Comparison of ENCODE assay signal across 17 cellular contexts in the genomic region with DNA sequence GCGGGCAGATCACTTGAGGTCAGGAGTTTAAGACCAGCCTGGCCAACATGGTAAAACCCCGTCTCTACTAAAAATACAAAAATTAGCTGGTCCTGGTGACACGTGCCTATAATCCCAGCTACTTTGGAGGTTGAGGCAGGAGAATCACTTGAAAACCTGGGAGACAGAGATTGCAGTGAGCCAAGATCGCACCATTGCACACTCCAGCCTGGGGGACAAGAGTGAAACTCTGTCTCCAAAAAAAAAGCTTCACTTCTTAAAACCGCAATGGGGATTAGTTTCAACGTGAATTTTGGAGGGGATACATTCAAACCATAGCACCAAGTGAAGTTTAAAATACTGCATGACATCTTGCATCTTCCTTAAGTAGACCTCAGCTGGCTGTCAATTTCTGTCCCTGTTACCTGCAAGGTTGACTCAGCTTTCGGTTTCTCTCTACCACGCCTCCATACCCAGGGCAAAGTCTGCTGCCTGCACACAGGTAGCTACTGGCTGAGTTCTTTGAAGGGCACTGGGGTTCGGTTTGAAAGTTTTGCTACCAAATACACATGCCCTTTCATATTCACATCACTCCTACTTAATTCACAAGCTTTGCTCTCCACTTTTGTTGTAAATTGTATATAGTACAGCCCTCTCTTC.
A peak's percentile ranks its signal among the peaks of the same experiment; 100 is the strongest.
DNase-seq lines count a peak whose midpoint lies in the region; ATAC-seq, FAIRE-seq and TF ChIP-seq lines count a peak whose summit lies in the region.
"Had no signal": no experiment of that assay in that cellular context is flagged by ENCODE, and none has a peak within 500 bp of the region (broad histone marks: within the 10 kb centered on the region; RNA-seq: fewer than 3 reads in every experiment).

No MANE protein-coding gene starts in this region.

- H3K9me1 ChIP-seq in K562 (ENCODE audit: control insufficient read depth, insufficient read depth, low read length): no peaks in the 10 kb centered on the region

- no peak for TF ChIP-seq RAD21 in K562 (CRISPR knock-in tag; conservative IDR thresholded peaks at IDR 0.05 in 1 of 2, IDR thresholded peaks at IDR 0.05 in 1 of 2)

- CTCF ChIA-PET in K562 (lab: Yijun Ruan, JAX; ENCODE audit: low intra/inter-chr PET ratio): interaction anchor here (0.6 kb wide), 1 partner anchor 16 kb away, joined by 3 read pairs; no protein-coding TSS in a partner anchor

- TF ChIP-seq POLR2A in K562 (conservative IDR thresholded peaks at IDR 0.05): no peak

- peak overlapping the region in 1 of 2 experiments; percentile 19; a peak in 1 of 4 replicates for H3K9ac ChIP-seq in K562 (ENCODE audit: insufficient read depth in 1 of 2, low read depth in 2 of 2, low read length in 2 of 2)
- H3K9ac ChIP-seq: KMS-11 had no signal

- DNase-seq in stimulated activated CD4-positive, alpha-beta T cell treated with anti-CD3 and anti-CD28 coated beads, Interleukin-15, amount 100 ng/mL, for 24 hours: peak; percentile 10
- DNase-seq in stimulated activated CD4-positive, alpha-beta T cell treated with anti-CD3 and anti-CD28 coated beads, Interleukin-4, amount 100 ng/mL, for 24 hours: no peak
- DNase-seq in K562 (ENCODE audit: extremely low read depth in 1 of 4, low spot score in 3 of 4): no peak
- no peak for DNase-seq in left lung
- no peak for DNase-seq in KBM-7
- no peak for DNase-seq in natural killer cell treated with Interleukin-12 subunit alpha and Interleukin-12 subunit beta and Interleukin-15 and Interleukin-18, amount 100 ng/mL, for 72 hours (ENCODE audit: low spot score)
- no peak for DNase-seq in activated T-cell treated with anti-CD3 and anti-CD28 coated beads for 4 hours
- DNase-seq: activated CD4-positive, alpha-beta T cell treated with anti-CD3 and anti-CD28 coated beads, Interleukin-2, amount 50 U/mL, for 4 hours; immature natural killer cell; NCI-H1417 treated with DMSO at 0.1 percent for 48 hours; NCI-H345; Right ventricle myocardium superior; stimulated activated naive CD8-positive, alpha-beta T cell treated with anti-CD3 and anti-CD28 coated beads, Interleukin-15, Interleukin-2, amounts not matched to agents 100 U/mL and 50 U/mL, for 24 hours had no signal

- TF ChIP-seq CTCF in K562 (IDR thresholded peaks at IDR 0.05 in 2 of 3, conservative IDR thresholded peaks at IDR 0.05 in 1 of 3; ENCODE audit: insufficient read depth in 2 of 3, low read depth in 1 of 3, low read length in 3 of 3) (no peak), left lung (IDR thresholded peaks at IDR 0.05) (no peak)

- H3K27ac ChIP-seq in K562 (ENCODE audit: extremely low read depth, low read depth, low read length) (no peak overlapping the region), left lung (no peak overlapping the region)
- H3K27ac ChIP-seq: KMS-11, vagina had no signal

- H3K79me2 ChIP-seq in K562 (ENCODE audit: control insufficient read depth, insufficient read depth, low read length): peaks cover 39% of the 10 kb centered on the region

- no peaks in the 10 kb centered on the region for H3K9me3 Mint-ChIP-seq in natural killer cell treated with Interleukin-12 subunit alpha and Interleukin-12 subunit beta and Interleukin-15 and Interleukin-18, amount 100 ng/mL, for 72 hours
- H3K9me3 Mint-ChIP-seq: immature natural killer cell had no signal

- WGBS in K562 (ENCODE audit: insufficient coverage, low coverage, missing lambda C conversion rate): 78% methylated on average over 9 of the region's 9 CpGs

- H4K20me1 ChIP-seq in K562 (replicated peaks; ENCODE audit: control insufficient read depth, insufficient read depth, low read length): no peaks in the 10 kb centered on the region

- in situ Hi-C loops in K562 (cut with MboI): no loop called here
- in situ Hi-C loops in KBM-7 (cut with MboI; ENCODE audit: low pct_unique_long_range_greater_than_20kb, low sequenced_read_pairs): no loop called here

- H3K36me3 Mint-ChIP-seq in natural killer cell treated with Interleukin-12 subunit alpha and Interleukin-12 subunit beta and Interleukin-15 and Interleukin-18, amount 100 ng/mL, for 72 hours: no peaks in the 10 kb centered on the region
- H3K36me3 Mint-ChIP-seq: immature natural killer cell had no signal

- H3K4me3 Mint-ChIP-seq in natural killer cell treated with Interleukin-12 subunit alpha and Interleukin-12 subunit beta and Interleukin-15 and Interleukin-18, amount 100 ng/mL, for 72 hours: no peak overlapping the region
- H3K4me3 Mint-ChIP-seq: immature natural killer cell had no signal

- no peaks in the 10 kb centered on the region for H3K9me3 ChIP-seq in K562 (replicated peaks; ENCODE audit: control insufficient read depth, insufficient read depth, low read depth, low read length)
- H3K9me3 ChIP-seq in left lung: no peaks in the 10 kb centered on the region
- H3K9me3 ChIP-seq: HAP-1, vagina had no signal

- H3K27me3 Mint-ChIP-seq in natural killer cell treated with Interleukin-12 subunit alpha and Interleukin-12 subunit beta and Interleukin-15 and Interleukin-18, amount 100 ng/mL, for 72 hours: no peaks in the 10 kb centered on the region

- no peak for FAIRE-seq in K562 (lab: Jason Lieb, UNC)

- H3K4me1 Mint-ChIP-seq in natural killer cell treated with Interleukin-12 subunit alpha and Interleukin-12 subunit beta and Interleukin-15 and Interleukin-18, amount 100 ng/mL, for 72 hours (ENCODE audit: low read depth in 2 of 2): no peaks in the 10 kb centered on the region
- H3K4me1 Mint-ChIP-seq: immature natural killer cell had no signal

- intact Hi-C loops in K562 (cut with micrococcal nuclease): no loop called here
- intact Hi-C loops in left lung (cut with DNase I): no loop called here

- H2AFZ ChIP-seq in K562 (ENCODE audit: low read depth, low read length): no peak overlapping the region

- BruUV-seq in K562 (replicated peaks; lab: Mats Ljungman, UMichigan): no TSS peak

- H3K4me1 ChIP-seq in K562 (replicated peaks in 1 of 2; ENCODE audit: control insufficient read depth in 2 of 2, insufficient read depth in 2 of 2, low read length in 2 of 2): peaks cover 14 to 17% of the 10 kb centered on the region in 2 experiments; a peak in 4 of 5 replicates
- H3K4me1 ChIP-seq in left lung: no peaks in the 10 kb centered on the region

- POLR2A ChIA-PET in K562 (lab: Yijun Ruan, JAX): interaction anchor here (1.4 to 2.0 kb wide), 2 partner anchors 10 to 12 kb away, joined by 8 to 9 read pairs; no protein-coding TSS in a partner anchor

- H3K36me3 ChIP-seq in K562 (ENCODE audit: control insufficient read depth, insufficient read depth, low read length): no peaks in the 10 kb centered on the region; the same call in 2 of the 3 replicates
- no peaks in the 10 kb centered on the region for H3K36me3 ChIP-seq in left lung
- H3K36me3 ChIP-seq: HAP-1, vagina had no signal

- H3K4me3 ChIP-seq in K562 (no peak overlapping the region), left lung (no peak overlapping the region)
- H3K4me3 ChIP-seq: HAP-1, vagina had no signal

- ATAC-seq in K562 (no peak), left lung (peak; percentile 24), HG03378 (IDR thresholded peaks at IDR 0.05; ENCODE audit: unreplicated experiment) (no peak)
- ATAC-seq in natural killer cell treated with Interleukin-12 subunit alpha and Interleukin-12 subunit beta and Interleukin-15 and Interleukin-18, amount 100 ng/mL, for 72 hours: no peak
- ATAC-seq: stimulated activated naive CD8-positive, alpha-beta T cell treated with anti-CD3 and anti-CD28 coated beads, Interleukin-15, Interleukin-2, amounts not matched to agents 100 U/mL and 50 U/mL, for 24 hours had no signal

- TF ChIP-seq EP300 in K562 (IDR thresholded peaks at IDR 0.05; ENCODE audit: low read length): no peak

- H3K4me2 ChIP-seq in K562 (ENCODE audit: insufficient read depth, low read length): no peak overlapping the region
- H3K4me2 ChIP-seq: KMS-11 had no signal

- no peaks in the 10 kb centered on the region for H3K27me3 ChIP-seq in K562 (ENCODE audit: control insufficient read depth in 2 of 2, insufficient read depth in 2 of 2, low read length in 2 of 2)
- no peaks in the 10 kb centered on the region for H3K27me3 ChIP-seq in left lung
- H3K27me3 ChIP-seq: vagina had no signal

- H3K27ac Mint-ChIP-seq in natural killer cell treated with Interleukin-12 subunit alpha and Interleukin-12 subunit beta and Interleukin-15 and Interleukin-18, amount 100 ng/mL, for 72 hours: no peak overlapping the region
- H3K27ac Mint-ChIP-seq: immature natural killer cell had no signal

TF ChIP-seq in K562, 482 proteins besides CTCF, POLR2A, EP300 and RAD21:
- TF ChIP-seq, protein P1, sequence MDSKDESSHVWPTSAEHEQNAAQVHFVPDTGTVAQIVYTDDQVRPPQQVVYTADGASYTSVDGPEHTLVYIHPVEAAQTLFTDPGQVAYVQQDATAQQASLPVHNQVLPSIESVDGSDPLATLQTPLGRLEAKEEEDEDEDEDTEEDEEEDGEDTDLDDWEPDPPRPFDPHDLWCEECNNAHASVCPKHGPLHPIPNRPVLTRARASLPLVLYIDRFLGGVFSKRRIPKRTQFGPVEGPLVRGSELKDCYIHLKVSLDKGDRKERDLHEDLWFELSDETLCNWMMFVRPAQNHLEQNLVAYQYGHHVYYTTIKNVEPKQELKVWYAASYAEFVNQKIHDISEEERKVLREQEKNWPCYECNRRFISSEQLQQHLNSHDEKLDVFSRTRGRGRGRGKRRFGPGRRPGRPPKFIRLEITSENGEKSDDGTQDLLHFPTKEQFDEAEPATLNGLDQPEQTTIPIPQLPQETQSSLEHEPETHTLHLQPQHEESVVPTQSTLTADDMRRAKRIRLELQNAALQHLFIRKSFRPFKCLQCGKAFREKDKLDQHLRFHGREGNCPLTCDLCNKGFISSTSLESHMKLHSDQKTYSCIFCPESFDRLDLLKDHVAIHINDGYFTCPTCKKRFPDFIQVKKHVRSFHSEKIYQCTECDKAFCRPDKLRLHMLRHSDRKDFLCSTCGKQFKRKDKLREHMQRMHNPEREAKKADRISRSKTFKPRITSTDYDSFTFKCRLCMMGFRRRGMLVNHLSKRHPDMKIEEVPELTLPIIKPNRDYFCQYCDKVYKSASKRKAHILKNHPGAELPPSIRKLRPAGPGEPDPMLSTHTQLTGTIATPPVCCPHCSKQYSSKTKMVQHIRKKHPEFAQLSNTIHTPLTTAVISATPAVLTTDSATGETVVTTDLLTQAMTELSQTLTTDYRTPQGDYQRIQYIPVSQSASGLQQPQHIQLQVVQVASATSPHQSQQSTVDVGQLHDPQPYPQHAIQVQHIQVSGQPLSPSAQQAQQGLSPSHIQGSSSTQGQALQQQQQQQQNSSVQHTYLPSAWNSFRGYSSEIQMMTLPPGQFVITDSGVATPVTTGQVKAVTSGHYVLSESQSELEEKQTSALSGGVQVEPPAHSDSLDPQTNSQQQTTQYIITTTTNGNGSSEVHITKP (IDR thresholded peaks at IDR 0.05; ENCODE audit: partially characterized antibody): peak; percentile 67
- TF ChIP-seq ZNF134 (CRISPR knock-in tag; conservative IDR thresholded peaks at IDR 0.05): no peak
